1 cellular context compared by ENCODE assay signal in the genomic region with DNA sequence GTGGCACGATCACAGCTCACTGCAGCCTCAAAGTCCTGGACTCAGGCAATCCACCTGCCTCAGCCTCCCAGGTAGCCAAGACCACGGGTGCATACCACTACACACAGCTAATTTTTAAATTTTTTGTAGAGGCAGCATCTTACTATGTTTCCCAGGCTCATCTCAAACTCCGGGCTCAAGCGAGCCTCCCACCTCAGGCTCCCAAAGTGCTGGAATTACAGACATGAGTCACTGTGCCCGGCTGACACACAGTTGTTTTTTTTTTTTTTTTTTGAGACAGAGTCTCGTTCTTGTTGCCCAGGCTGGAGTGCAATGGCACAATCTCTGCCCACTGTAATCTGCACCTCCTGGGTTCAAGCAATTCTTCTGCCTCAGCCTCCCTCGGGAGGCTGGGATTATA.
TF ChIP-seq lines count a peak whose summit lies in the region.

No MANE protein-coding gene starts in this region.

TF ChIP-seq in GM23338, 12 proteins besides CTCF, POLR2A, EP300 and RAD21 (continued from another document):
- TF ChIP-seq ZNF462 (CRISPR knock-in tag; IDR thresholded peaks at IDR 0.05) = no peak
TF ChIP-seq in GM23338: peak in this region for 0.
